Comparison of ENCODE assay signal across 21 cellular contexts in genomic region chr2:150974864-150975263, GRCh38.
DNase-seq lines count a peak whose midpoint lies in the region; ATAC-seq, FAIRE-seq and TF ChIP-seq lines count a peak whose summit lies in the region.
"Had no signal": no experiment of that assay in that cellular context is flagged by ENCODE, and none has a peak within 500 bp of the region (broad histone marks: within the 10 kb centered on the region; RNA-seq: fewer than 3 reads in every experiment).

No MANE protein-coding gene starts in this region.

- H3K36me3 Mint-ChIP-seq in nephron progenitor cell (ENCODE audit: low read depth) = peaks cover 21% of the 10 kb centered on the region
- H3K36me3 Mint-ChIP-seq: CD4-positive, CD25-positive, alpha-beta regulatory T cell; CD8-positive, alpha-beta T cell had no signal

- ATAC-seq in HG02973 (IDR thresholded peaks at IDR 0.05; ENCODE audit: unreplicated experiment) = no peak
- ATAC-seq in GM21786 (IDR thresholded peaks at IDR 0.05; ENCODE audit: unreplicated experiment) = no peak
- ATAC-seq: CD8-positive, alpha-beta T cell had no signal

- no peak overlapping the region for H3K4me3 Mint-ChIP-seq in nephron progenitor cell
- H3K4me3 Mint-ChIP-seq: B cell; CD4-positive, CD25-positive, alpha-beta regulatory T cell; CD8-positive, alpha-beta T cell had no signal

- H3K27me3 Mint-ChIP-seq in nephron progenitor cell (ENCODE audit: low read depth, poor library complexity) = no peaks in the 10 kb centered on the region
- H3K27me3 Mint-ChIP-seq: B cell; CD4-positive, CD25-positive, alpha-beta regulatory T cell had no signal

- H3K9me3 Mint-ChIP-seq in nephron progenitor cell = peaks cover 31% of the 10 kb centered on the region
- H3K9me3 Mint-ChIP-seq: CD8-positive, alpha-beta T cell had no signal

- H3K4me3 ChIP-seq in fibroblast of villous mesenchyme (ENCODE audit: low read depth, low read length) = no peak overlapping the region
- H3K4me3 ChIP-seq: BLaER1, GM23248 had no signal

- TF ChIP-seq CTCF in fibroblast of villous mesenchyme (IDR thresholded peaks at IDR 0.05; ENCODE audit: insufficient read depth, low read depth, low read length) (no peak), nephron progenitor cell (IDR thresholded peaks at IDR 0.05) (no peak)

- H3K27ac Mint-ChIP-seq in nephron progenitor cell = peak overlapping the region; percentile 41
- H3K27ac Mint-ChIP-seq: B cell; CD4-positive, CD25-positive, alpha-beta regulatory T cell; CD8-positive, alpha-beta T cell had no signal

- no peak for FAIRE-seq in RCC 7860 (lab: Jason Lieb, UNC)
- FAIRE-seq: A204.1, GM12891, H1 had no signal

- H3K4me1 Mint-ChIP-seq in nephron progenitor cell = peaks cover 55% of the 10 kb centered on the region
- H3K4me1 Mint-ChIP-seq: B cell; CD4-positive, CD25-positive, alpha-beta regulatory T cell had no signal

- DNase-seq in ELF-1 (ENCODE audit: low read depth, low spot score) (peak; percentile 28), SK-N-DZ (ENCODE audit: low spot score) (peak; percentile 36), fibroblast of villous mesenchyme (ENCODE audit: low read depth) (peak; percentile 92), nephron progenitor cell (no peak), RCC 7860 (ENCODE audit: low spot score) (no peak), inferior parietal cortex (ENCODE audit: extremely low spot score) (no peak)
- DNase-seq: CD4-positive, CD25-positive, alpha-beta regulatory T cell; CD8-positive, alpha-beta T cell; DMS153; DND-41; GDM1; GM23248; H7; HCEC 1CT had no signal

Comparison
In these comparisons a context has a peak if more than half of its experiments do, and no peak if none do; other contexts are left out.
1. DNase-seq: peak in ELF-1 (single experiment), SK-N-DZ (single experiment) and fibroblast of villous mesenchyme (single experiment); none in nephron progenitor cell (single experiment), RCC 7860 (single experiment) and inferior parietal cortex (single experiment).